1 cellular context compared by ENCODE assay signal in genomic region chr15:78251136-78251535, GRCh38.
TF ChIP-seq lines count a peak whose summit lies in the region.

No MANE protein-coding gene starts in this region.

TF ChIP-seq in K562, 482 proteins besides CTCF, POLR2A, EP300 and RAD21:
- no peak for TF ChIP-seq ZNF785 (CRISPR knock-in tag; IDR thresholded peaks at IDR 0.05)
- TF ChIP-seq ZBTB11 (CRISPR knock-in tag; IDR thresholded peaks at IDR 0.05): no peak
- no peak for TF ChIP-seq TCF3 (CRISPR knock-in tag; IDR thresholded peaks at IDR 0.05)
- TF ChIP-seq U2AF2 (optimal IDR thresholded peaks at IDR 0.05; ENCODE audit: low read depth, low read length): no peak
- no peak for TF ChIP-seq HDGF (IDR thresholded peaks at IDR 0.05)
- TF ChIP-seq ZNF134 (CRISPR knock-in tag; conservative IDR thresholded peaks at IDR 0.05): no peak
- TF ChIP-seq ZNF212 (CRISPR knock-in tag; IDR thresholded peaks at IDR 0.05): no peak
